ENCODE assay signal across 1 cellular context in genomic region chr1:3707298-3707938, GRCh38.
TF ChIP-seq lines count a peak whose summit lies in the region.

No MANE protein-coding gene starts in this region.

TF ChIP-seq in H1, 55 proteins besides CTCF, POLR2A, EP300 and RAD21 (continued from another document):
- peak; percentile 36; the same call in 1 of the 2 replicates for TF ChIP-seq E2F6 (IDR thresholded peaks at IDR 0.05)
